ENCODE assay signal across 1 cellular context in genomic region chr2:27993950-27994728, GRCh38.
TF ChIP-seq lines count a peak whose summit lies in the region.

No MANE protein-coding gene starts in this region.

TF ChIP-seq in IMR-90, 13 proteins besides CTCF, POLR2A, EP300 and RAD21 (continued from another document):
- no peak for TF ChIP-seq SMC3 (IDR thresholded peaks at IDR 0.05; ENCODE audit: low read depth, low read length)
- no peak for TF ChIP-seq USF2 (IDR thresholded peaks at IDR 0.05; ENCODE audit: low read depth, low read length)
- TF ChIP-seq CHD1 (IDR thresholded peaks at IDR 0.05; ENCODE audit: low read depth, low read length): no peak
- TF ChIP-seq, protein P1, sequence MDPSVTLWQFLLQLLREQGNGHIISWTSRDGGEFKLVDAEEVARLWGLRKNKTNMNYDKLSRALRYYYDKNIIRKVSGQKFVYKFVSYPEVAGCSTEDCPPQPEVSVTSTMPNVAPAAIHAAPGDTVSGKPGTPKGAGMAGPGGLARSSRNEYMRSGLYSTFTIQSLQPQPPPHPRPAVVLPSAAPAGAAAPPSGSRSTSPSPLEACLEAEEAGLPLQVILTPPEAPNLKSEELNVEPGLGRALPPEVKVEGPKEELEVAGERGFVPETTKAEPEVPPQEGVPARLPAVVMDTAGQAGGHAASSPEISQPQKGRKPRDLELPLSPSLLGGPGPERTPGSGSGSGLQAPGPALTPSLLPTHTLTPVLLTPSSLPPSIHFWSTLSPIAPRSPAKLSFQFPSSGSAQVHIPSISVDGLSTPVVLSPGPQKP (IDR thresholded peaks at IDR 0.05; ENCODE audit: borderline replicate concordance, low read depth, low read length): no peak
